ENCODE assay signal across 8 cellular contexts in genomic region chr2:95323347-95324155, GRCh38. TPM values are rescaled to one million over a fixed set of nuclear protein-coding genes. Genes with fewer than 3 reads are reported as not detected.
DNase-seq lines count a peak whose midpoint lies in the region; ATAC-seq and TF ChIP-seq lines count a peak whose summit lies in the region.

No MANE protein-coding gene starts in this region.

- peak; percentile 79 for ATAC-seq in SK-N-SH treated with all-trans-retinoic acid at 6 μM for 48 hours
- ATAC-seq in T-cell (replicated peaks in 1 of 4) = no peak

- CTCF ChIA-PET in T-cell (lab: Charles Lee) = no interaction called here

- no peaks in the 10 kb centered on the region for H3K36me3 Mint-ChIP-seq in T-cell

- H3K9me3 Mint-ChIP-seq in T-cell = no peaks in the 10 kb centered on the region

- DNase-seq in AG08396 (ENCODE audit: low spot score) (peak; percentile 52), GM19240 (ENCODE audit: insufficient read length, low spot score) (peak; percentile 19), iPS DF 19.7 (ENCODE audit: low read depth, low spot score) (peak; percentile 17), T-cell (no peak), substantia nigra (lab: John Stamatoyannopoulos, UW) (no peak), NCI-H774 (lab: John Stamatoyannopoulos, UW) (no peak), UCSD-AML1 (lab: John Stamatoyannopoulos, UW; ENCODE audit: unreplicated experiment) (no peak)

- no peak overlapping the region for H3K27ac Mint-ChIP-seq in T-cell

- POLR2A ChIA-PET in T-cell (lab: Charles Lee) = no interaction called here

- no peak overlapping the region for H3K4me3 Mint-ChIP-seq in T-cell

- no peaks in the 10 kb centered on the region for H3K4me1 Mint-ChIP-seq in T-cell

- H3K27me3 Mint-ChIP-seq in T-cell = no peaks in the 10 kb centered on the region

- no peak overlapping the region for H3K27ac ChIP-seq in substantia nigra (ENCODE audit: low read depth, low read length, poor library complexity, severe bottlenecking)

TF ChIP-seq in SK-N-SH treated with all-trans-retinoic acid at 6 μM for 48 hours, 23 proteins besides CTCF, POLR2A, EP300 and RAD21:
- no peak for TF ChIP-seq ZFP3 (CRISPR knock-in tag; IDR thresholded peaks at IDR 0.05)
- TF ChIP-seq ZFP30 (CRISPR knock-in tag; IDR thresholded peaks at IDR 0.05) = no peak
- no peak for TF ChIP-seq ISL1 (CRISPR knock-in tag; IDR thresholded peaks at IDR 0.05)
- no peak for TF ChIP-seq GLIS3 (CRISPR knock-in tag; IDR thresholded peaks at IDR 0.05)
- TF ChIP-seq ZNF70 (CRISPR knock-in tag; IDR thresholded peaks at IDR 0.05) = no peak
- no peak for TF ChIP-seq ARNTL (CRISPR knock-in tag; IDR thresholded peaks at IDR 0.05; ENCODE audit: borderline replicate concordance, low read depth)
- TF ChIP-seq TOX (CRISPR knock-in tag; IDR thresholded peaks at IDR 0.05; ENCODE audit: borderline replicate concordance) = no peak
- TF ChIP-seq ZNF8 (CRISPR knock-in tag; IDR thresholded peaks at IDR 0.05) = no peak
- TF ChIP-seq CSDC2 (CRISPR knock-in tag; IDR thresholded peaks at IDR 0.05) = no peak
- TF ChIP-seq PATZ1 (CRISPR knock-in tag; IDR thresholded peaks at IDR 0.05; ENCODE audit: borderline replicate concordance) = no peak
- no peak for TF ChIP-seq PPARA (CRISPR knock-in tag; IDR thresholded peaks at IDR 0.05; ENCODE audit: borderline replicate concordance)
- TF ChIP-seq CSRNP3 (CRISPR knock-in tag; IDR thresholded peaks at IDR 0.05) = no peak
- no peak for TF ChIP-seq OSR1 (CRISPR knock-in tag; IDR thresholded peaks at IDR 0.05)
- no peak for TF ChIP-seq ESRRG (CRISPR knock-in tag; IDR thresholded peaks at IDR 0.05)
TF ChIP-seq in SK-N-SH treated with all-trans-retinoic acid at 6 μM for 48 hours: peak in this region for 0.

RNA-seq across cellular contexts. Expression of gene KCNIP3, which starts 26.4 kb away (rescaled TPM):
- total RNA-seq in T-cell = not detected

RNA-seq across cellular contexts. Expression of gene PROM2, which starts 49.3 kb away (rescaled TPM):
- 1 to 10 TPM in 2 of 5 donors, under 1 TPM in 3; 0.30 to 2.1 (median 0.40) TPM for total RNA-seq in T-cell

Comparison
In these comparisons a context has a peak if more than half of its experiments do, and no peak if none do; other contexts are left out.
1. DNase-seq: peak in AG08396 (single experiment), GM19240 (single experiment) and iPS DF 19.7 (single experiment); none in T-cell (0 of 34), substantia nigra (0 of 49), NCI-H774 (single experiment) and UCSD-AML1 (single experiment).